In genomic region chr7:30510124-30511074, GRCh38 we compare ENCODE assay signal across 8 cellular contexts. TPM values are rescaled to one million over a fixed set of nuclear protein-coding genes. Genes with fewer than 3 reads are reported as not detected.
DNase-seq lines count a peak whose midpoint lies in the region; ATAC-seq and TF ChIP-seq lines count a peak whose summit lies in the region.

No MANE protein-coding gene starts in this region.

- H3K27ac ChIP-seq in CD4-positive, CD25-positive, alpha-beta regulatory T cell (ENCODE audit: insufficient read depth, low read length, poor library complexity, severe bottlenecking), result no peak overlapping the region
- H3K27ac ChIP-seq in gastrocnemius medialis, result no peak overlapping the region

- H3K4me3 ChIP-seq in CD4-positive, CD25-positive, alpha-beta regulatory T cell (ENCODE audit: low read depth, low read length), result no peak overlapping the region
- H3K4me3 ChIP-seq in NB4 (ENCODE audit: low read depth, low read length) (no peak overlapping the region), gastrocnemius medialis (no peak overlapping the region)

- peaks cover 5 to 18% (median 8%) of the 10 kb centered on the region in 4 donors for H3K4me1 Mint-ChIP-seq in CD4-positive, CD25-positive, alpha-beta regulatory T cell
- peaks cover 6% of the 10 kb centered on the region for H3K4me1 Mint-ChIP-seq in activated CD8-positive, alpha-beta T cell treated with anti-CD3 and anti-CD28 coated beads for 36 hours (ENCODE audit: low read depth)

- H3K36me3 Mint-ChIP-seq in CD4-positive, CD25-positive, alpha-beta regulatory T cell, result no peaks in the 10 kb centered on the region
- H3K36me3 Mint-ChIP-seq in activated CD8-positive, alpha-beta T cell treated with anti-CD3 and anti-CD28 coated beads for 36 hours (ENCODE audit: low read depth), result no peaks in the 10 kb centered on the region

- in situ Hi-C loops in gastrocnemius medialis (cut with MboI; ENCODE audit: low sequenced_read_pairs in 4 of 4), result no loop called here

- no peaks in the 10 kb centered on the region for H3K9me3 ChIP-seq in CD4-positive, CD25-positive, alpha-beta regulatory T cell (ENCODE audit: control insufficient read depth in 2 of 2, low read length in 2 of 2)
- H3K9me3 ChIP-seq in gastrocnemius medialis, result no peaks in the 10 kb centered on the region

- peak; percentile 94 for TF ChIP-seq CTCF in NB4 (IDR thresholded peaks at IDR 0.05; ENCODE audit: low read depth, low read length)
- TF ChIP-seq CTCF in activated CD8-positive, alpha-beta T cell treated with anti-CD3 and anti-CD28 coated beads for 36 hours (IDR thresholded peaks at IDR 0.05), result peak; percentile 91
- peak; percentile 29 to 71 (median 55) for TF ChIP-seq CTCF in gastrocnemius medialis (IDR thresholded peaks at IDR 0.05 in 4 of 5, conservative IDR thresholded peaks at IDR 0.05 in 1 of 5)

- DNase-seq in CD4-positive, CD25-positive, alpha-beta regulatory T cell, result peak in 2 of 3 donors; percentile 26 to 57
- peak; percentile 69 for DNase-seq in NB4 (ENCODE audit: low read depth)
- peak; percentile 36 for DNase-seq in activated CD8-positive, alpha-beta T cell treated with anti-CD3 and anti-CD28 coated beads for 36 hours
- peak; percentile 11 for DNase-seq in germinal center (ENCODE audit: low spot score)
- DNase-seq in gastrocnemius medialis, result no peak
- no peak for DNase-seq in mesenteric fat pad (ENCODE audit: low spot score)

- intact Hi-C loops in activated CD8-positive, alpha-beta T cell treated with anti-CD3 and anti-CD28 coated beads for 36 hours (cut with micrococcal nuclease), result no loop called here
- intact Hi-C loops in gastrocnemius medialis (cut with DNase I; ENCODE audit: low total_unique reads), result loop anchor here (2.0 to 5.0 kb wide), 2 partner anchors 37 to 54 kb away; no protein-coding TSS in a partner anchor

- no peaks in the 10 kb centered on the region for H3K36me3 ChIP-seq in CD4-positive, CD25-positive, alpha-beta regulatory T cell (ENCODE audit: control insufficient read depth, insufficient read depth, low read length)
- no peaks in the 10 kb centered on the region for H3K36me3 ChIP-seq in gastrocnemius medialis

- CTCF ChIA-PET in activated CD8-positive, alpha-beta T cell treated with anti-CD3 and anti-CD28 coated beads for 36 hours (lab: Charles Lee), result interaction anchor here (0.6 to 2.8 kb wide), 15 partner anchors 11 to 239 kb away, joined by 3 to 31 read pairs (median 4); no protein-coding TSS in a partner anchor

- H3K27me3 ChIP-seq in CD4-positive, CD25-positive, alpha-beta regulatory T cell (ENCODE audit: control insufficient read depth, insufficient read depth, low read length), result no peaks in the 10 kb centered on the region
- no peaks in the 10 kb centered on the region for H3K27me3 ChIP-seq in gastrocnemius medialis

- POLR2A ChIA-PET in activated CD8-positive, alpha-beta T cell treated with anti-CD3 and anti-CD28 coated beads for 36 hours (lab: Charles Lee), result no interaction called here

- peak overlapping the region in 1 of 4 donors; percentile 3 for H3K4me3 Mint-ChIP-seq in CD4-positive, CD25-positive, alpha-beta regulatory T cell
- H3K4me3 Mint-ChIP-seq in activated CD8-positive, alpha-beta T cell treated with anti-CD3 and anti-CD28 coated beads for 36 hours, result no peak overlapping the region

- H3K9me3 Mint-ChIP-seq in CD4-positive, CD25-positive, alpha-beta regulatory T cell, result peaks cover 0 to 4% (median 0%) of the 10 kb centered on the region in 7 donors
- H3K9me3 Mint-ChIP-seq in activated CD8-positive, alpha-beta T cell treated with anti-CD3 and anti-CD28 coated beads for 36 hours, result no peaks in the 10 kb centered on the region

- ATAC-seq in CD4-positive, CD25-positive, alpha-beta regulatory T cell (ENCODE audit: low read depth in 2 of 2), result peak; percentile 52 to 55
- ATAC-seq in GM18861 (IDR thresholded peaks at IDR 0.05; ENCODE audit: unreplicated experiment) (peak; percentile 52), gastrocnemius medialis (no peak), GM18517 (IDR thresholded peaks at IDR 0.05; ENCODE audit: unreplicated experiment) (no peak)
- peak; percentile 77 for ATAC-seq in activated CD8-positive, alpha-beta T cell treated with anti-CD3 and anti-CD28 coated beads for 36 hours

- TF ChIP-seq POLR2A in NB4 (IDR thresholded peaks at IDR 0.05; ENCODE audit: extremely low read depth, insufficient read length), result no peak
- TF ChIP-seq POLR2A in gastrocnemius medialis (IDR thresholded peaks at IDR 0.05), result no peak

- H3K27ac Mint-ChIP-seq in CD4-positive, CD25-positive, alpha-beta regulatory T cell, result no peak overlapping the region
- no peak overlapping the region for H3K27ac Mint-ChIP-seq in activated CD8-positive, alpha-beta T cell treated with anti-CD3 and anti-CD28 coated beads for 36 hours

- peaks cover 2% of the 10 kb centered on the region for H3K4me1 ChIP-seq in CD4-positive, CD25-positive, alpha-beta regulatory T cell (ENCODE audit: control insufficient read depth, insufficient read depth, low read length, poor library complexity, severe bottlenecking)
- peaks cover 0 to 4% of the 10 kb centered on the region in 2 donors for H3K4me1 ChIP-seq in gastrocnemius medialis

- no peaks in the 10 kb centered on the region for H3K27me3 Mint-ChIP-seq in CD4-positive, CD25-positive, alpha-beta regulatory T cell
- H3K27me3 Mint-ChIP-seq in activated CD8-positive, alpha-beta T cell treated with anti-CD3 and anti-CD28 coated beads for 36 hours, result no peaks in the 10 kb centered on the region

RNA-seq across cellular contexts. Expression of gene GGCT, which starts 5.8 kb away (rescaled TPM):
- 10.9 TPM for total RNA-seq in CD4-positive, CD25-positive, alpha-beta regulatory T cell
- polyA plus RNA-seq in CD4-positive, CD25-positive, alpha-beta regulatory T cell, result 10 to 100 TPM; 25.6 to 32.7 (median 28.2) TPM
- total RNA-seq in activated CD8-positive, alpha-beta T cell treated with anti-CD3 and anti-CD28 coated beads for 36 hours, result 10 to 100 TPM; 78.6 to 78.7 TPM
- total RNA-seq in gastrocnemius medialis (10 to 100 TPM in 3 of 4 donors, 1 to 10 TPM in 1; 7.4 to 20.0 (median 12.8) TPM), mesenteric fat pad (165 TPM)

RNA-seq across cellular contexts. Expression of gene NOD1, which starts 31.8 kb away (rescaled TPM):
- total RNA-seq in CD4-positive, CD25-positive, alpha-beta regulatory T cell, result 24.8 TPM
- polyA plus RNA-seq in CD4-positive, CD25-positive, alpha-beta regulatory T cell, result 1 to 10 TPM; 4.8 to 7.3 (median 7.0) TPM
- total RNA-seq in activated CD8-positive, alpha-beta T cell treated with anti-CD3 and anti-CD28 coated beads for 36 hours, result 10 to 100 TPM; 11.5 to 12.5 TPM
- total RNA-seq in gastrocnemius medialis (1 to 10 TPM; 2.3 to 4.6 (median 3.6) TPM), mesenteric fat pad (41.8 TPM)

Comparison
In these comparisons a context has a peak if more than half of its experiments do, and no peak if none do; other contexts are left out.
1. ATAC-seq: peak in CD4-positive, CD25-positive, alpha-beta regulatory T cell (2 of 2), GM18861 (single experiment) and activated CD8-positive, alpha-beta T cell treated with anti-CD3 and anti-CD28 coated beads for 36 hours (single experiment); none in gastrocnemius medialis (0 of 2) and GM18517 (single experiment).
2. DNase-seq: peak in CD4-positive, CD25-positive, alpha-beta regulatory T cell (2 of 3), NB4 (single experiment), activated CD8-positive, alpha-beta T cell treated with anti-CD3 and anti-CD28 coated beads for 36 hours (single experiment) and germinal center (single experiment); none in gastrocnemius medialis (0 of 2) and mesenteric fat pad (single experiment).
3. Peak in every context shown above with its lines, with median percentiles within 50 percentile points of each other: CTCF ChIP-seq.